In the genomic region with DNA sequence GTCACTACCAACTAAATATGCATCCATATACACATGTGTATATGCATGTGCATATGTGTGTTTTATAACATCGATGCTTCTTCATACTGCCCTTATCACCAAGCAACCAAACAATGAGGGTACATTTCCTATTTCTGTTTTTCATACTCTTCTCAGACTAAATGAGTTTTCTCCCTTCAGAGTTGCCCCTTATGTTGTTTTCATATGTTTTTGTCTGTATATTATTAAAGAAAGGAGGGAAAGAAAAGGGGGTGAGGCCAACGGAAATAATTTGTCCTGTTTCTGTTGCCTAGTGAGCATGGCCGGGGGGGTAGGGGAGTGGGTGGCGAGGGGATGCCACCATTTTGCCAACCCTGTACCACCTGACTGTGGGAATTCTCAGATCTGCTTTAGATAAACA, we compare ENCODE assay signal across 2 cellular contexts.
TF ChIP-seq lines count a peak whose summit lies in the region.

No MANE protein-coding gene starts in this region.

TF ChIP-seq in GM23338, 12 proteins besides CTCF, POLR2A, EP300 and RAD21 (continued from another document):
- TF ChIP-seq POLR2AphosphoS5 (IDR thresholded peaks at IDR 0.05; ENCODE audit: low read depth) (no peak), STAT1 (IDR thresholded peaks at IDR 0.05; ENCODE audit: unreplicated experiment) (no peak), ZNF331 (CRISPR knock-in tag; IDR thresholded peaks at IDR 0.05; ENCODE audit: low read depth) (no peak)
- TF ChIP-seq, protein P1, sequence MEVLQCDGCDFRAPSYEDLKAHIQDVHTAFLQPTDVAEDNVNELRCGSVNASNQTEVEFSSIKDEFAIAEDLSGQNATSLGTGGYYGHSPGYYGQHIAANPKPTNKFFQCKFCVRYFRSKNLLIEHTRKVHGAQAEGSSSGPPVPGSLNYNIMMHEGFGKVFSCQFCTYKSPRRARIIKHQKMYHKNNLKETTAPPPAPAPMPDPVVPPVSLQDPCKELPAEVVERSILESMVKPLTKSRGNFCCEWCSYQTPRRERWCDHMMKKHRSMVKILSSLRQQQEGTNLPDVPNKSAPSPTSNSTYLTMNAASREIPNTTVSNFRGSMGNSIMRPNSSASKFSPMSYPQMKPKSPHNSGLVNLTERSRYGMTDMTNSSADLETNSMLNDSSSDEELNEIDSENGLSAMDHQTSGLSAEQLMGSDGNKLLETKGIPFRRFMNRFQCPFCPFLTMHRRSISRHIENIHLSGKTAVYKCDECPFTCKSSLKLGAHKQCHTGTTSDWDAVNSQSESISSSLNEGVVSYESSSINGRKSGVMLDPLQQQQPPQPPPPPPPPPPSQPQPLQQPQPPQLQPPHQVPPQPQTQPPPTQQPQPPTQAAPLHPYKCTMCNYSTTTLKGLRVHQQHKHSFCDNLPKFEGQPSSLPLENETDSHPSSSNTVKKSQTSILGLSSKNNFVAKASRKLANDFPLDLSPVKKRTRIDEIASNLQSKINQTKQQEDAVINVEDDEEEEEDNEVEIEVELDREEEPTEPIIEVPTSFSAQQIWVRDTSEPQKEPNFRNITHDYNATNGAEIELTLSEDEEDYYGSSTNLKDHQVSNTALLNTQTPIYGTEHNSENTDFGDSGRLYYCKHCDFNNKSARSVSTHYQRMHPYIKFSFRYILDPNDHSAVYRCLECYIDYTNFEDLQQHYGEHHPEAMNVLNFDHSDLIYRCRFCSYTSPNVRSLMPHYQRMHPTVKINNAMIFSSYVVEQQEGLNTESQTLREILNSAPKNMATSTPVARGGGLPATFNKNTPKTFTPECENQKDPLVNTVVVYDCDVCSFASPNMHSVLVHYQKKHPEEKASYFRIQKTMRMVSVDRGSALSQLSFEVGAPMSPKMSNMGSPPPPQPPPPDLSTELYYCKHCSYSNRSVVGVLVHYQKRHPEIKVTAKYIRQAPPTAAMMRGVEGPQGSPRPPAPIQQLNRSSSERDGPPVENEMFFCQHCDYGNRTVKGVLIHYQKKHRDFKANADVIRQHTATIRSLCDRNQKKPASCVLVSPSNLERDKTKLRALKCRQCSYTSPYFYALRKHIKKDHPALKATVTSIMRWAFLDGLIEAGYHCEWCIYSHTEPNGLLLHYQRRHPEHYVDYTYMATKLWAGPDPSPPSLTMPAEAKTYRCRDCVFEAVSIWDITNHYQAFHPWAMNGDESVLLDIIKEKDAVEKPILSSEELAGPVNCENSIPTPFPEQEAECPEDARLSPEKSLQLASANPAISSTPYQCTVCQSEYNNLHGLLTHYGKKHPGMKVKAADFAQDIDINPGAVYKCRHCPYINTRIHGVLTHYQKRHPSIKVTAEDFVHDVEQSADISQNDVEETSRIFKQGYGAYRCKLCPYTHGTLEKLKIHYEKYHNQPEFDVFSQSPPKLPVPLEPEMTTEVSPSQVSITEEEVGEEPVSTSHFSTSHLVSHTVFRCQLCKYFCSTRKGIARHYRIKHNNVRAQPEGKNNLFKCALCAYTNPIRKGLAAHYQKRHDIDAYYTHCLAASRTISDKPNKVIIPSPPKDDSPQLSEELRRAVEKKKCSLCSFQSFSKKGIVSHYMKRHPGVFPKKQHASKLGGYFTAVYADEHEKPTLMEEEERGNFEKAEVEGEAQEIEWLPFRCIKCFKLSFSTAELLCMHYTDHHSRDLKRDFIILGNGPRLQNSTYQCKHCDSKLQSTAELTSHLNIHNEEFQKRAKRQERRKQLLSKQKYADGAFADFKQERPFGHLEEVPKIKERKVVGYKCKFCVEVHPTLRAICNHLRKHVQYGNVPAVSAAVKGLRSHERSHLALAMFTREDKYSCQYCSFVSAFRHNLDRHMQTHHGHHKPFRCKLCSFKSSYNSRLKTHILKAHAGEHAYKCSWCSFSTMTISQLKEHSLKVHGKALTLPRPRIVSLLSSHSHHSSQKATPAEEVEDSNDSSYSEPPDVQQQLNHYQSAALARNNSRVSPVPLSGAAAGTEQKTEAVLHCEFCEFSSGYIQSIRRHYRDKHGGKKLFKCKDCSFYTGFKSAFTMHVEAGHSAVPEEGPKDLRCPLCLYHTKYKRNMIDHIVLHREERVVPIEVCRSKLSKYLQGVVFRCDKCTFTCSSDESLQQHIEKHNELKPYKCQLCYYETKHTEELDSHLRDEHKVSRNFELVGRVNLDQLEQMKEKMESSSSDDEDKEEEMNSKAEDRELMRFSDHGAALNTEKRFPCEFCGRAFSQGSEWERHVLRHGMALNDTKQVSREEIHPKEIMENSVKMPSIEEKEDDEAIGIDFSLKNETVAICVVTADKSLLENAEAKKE (CRISPR knock-in tag; IDR thresholded peaks at IDR 0.05) = no peak
- TF ChIP-seq, protein P2, sequence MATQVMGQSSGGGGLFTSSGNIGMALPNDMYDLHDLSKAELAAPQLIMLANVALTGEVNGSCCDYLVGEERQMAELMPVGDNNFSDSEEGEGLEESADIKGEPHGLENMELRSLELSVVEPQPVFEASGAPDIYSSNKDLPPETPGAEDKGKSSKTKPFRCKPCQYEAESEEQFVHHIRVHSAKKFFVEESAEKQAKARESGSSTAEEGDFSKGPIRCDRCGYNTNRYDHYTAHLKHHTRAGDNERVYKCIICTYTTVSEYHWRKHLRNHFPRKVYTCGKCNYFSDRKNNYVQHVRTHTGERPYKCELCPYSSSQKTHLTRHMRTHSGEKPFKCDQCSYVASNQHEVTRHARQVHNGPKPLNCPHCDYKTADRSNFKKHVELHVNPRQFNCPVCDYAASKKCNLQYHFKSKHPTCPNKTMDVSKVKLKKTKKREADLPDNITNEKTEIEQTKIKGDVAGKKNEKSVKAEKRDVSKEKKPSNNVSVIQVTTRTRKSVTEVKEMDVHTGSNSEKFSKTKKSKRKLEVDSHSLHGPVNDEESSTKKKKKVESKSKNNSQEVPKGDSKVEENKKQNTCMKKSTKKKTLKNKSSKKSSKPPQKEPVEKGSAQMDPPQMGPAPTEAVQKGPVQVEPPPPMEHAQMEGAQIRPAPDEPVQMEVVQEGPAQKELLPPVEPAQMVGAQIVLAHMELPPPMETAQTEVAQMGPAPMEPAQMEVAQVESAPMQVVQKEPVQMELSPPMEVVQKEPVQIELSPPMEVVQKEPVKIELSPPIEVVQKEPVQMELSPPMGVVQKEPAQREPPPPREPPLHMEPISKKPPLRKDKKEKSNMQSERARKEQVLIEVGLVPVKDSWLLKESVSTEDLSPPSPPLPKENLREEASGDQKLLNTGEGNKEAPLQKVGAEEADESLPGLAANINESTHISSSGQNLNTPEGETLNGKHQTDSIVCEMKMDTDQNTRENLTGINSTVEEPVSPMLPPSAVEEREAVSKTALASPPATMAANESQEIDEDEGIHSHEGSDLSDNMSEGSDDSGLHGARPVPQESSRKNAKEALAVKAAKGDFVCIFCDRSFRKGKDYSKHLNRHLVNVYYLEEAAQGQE (IDR thresholded peaks at IDR 0.05; ENCODE audit: unreplicated experiment) = no peak
- TF ChIP-seq, protein P3, sequence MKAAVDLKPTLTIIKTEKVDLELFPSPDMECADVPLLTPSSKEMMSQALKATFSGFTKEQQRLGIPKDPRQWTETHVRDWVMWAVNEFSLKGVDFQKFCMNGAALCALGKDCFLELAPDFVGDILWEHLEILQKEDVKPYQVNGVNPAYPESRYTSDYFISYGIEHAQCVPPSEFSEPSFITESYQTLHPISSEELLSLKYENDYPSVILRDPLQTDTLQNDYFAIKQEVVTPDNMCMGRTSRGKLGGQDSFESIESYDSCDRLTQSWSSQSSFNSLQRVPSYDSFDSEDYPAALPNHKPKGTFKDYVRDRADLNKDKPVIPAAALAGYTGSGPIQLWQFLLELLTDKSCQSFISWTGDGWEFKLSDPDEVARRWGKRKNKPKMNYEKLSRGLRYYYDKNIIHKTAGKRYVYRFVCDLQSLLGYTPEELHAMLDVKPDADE (IDR thresholded peaks at IDR 0.05) = no peak
TF ChIP-seq in GM23338: peak in this region for 0.

TF ChIP-seq in endothelial cell of umbilical vein, 7 proteins besides CTCF, POLR2A, EP300 and RAD21 (continued from another document):
- TF ChIP-seq, protein P4, sequence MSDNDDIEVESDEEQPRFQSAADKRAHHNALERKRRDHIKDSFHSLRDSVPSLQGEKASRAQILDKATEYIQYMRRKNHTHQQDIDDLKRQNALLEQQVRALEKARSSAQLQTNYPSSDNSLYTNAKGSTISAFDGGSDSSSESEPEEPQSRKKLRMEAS (IDR thresholded peaks at IDR 0.05; ENCODE audit: insufficient read depth, insufficient read length) = no peak
- TF ChIP-seq GATA2 (IDR thresholded peaks at IDR 0.05; ENCODE audit: insufficient read depth, insufficient read length, low read depth, low read length) (no peak), JUN (IDR thresholded peaks at IDR 0.05; ENCODE audit: borderline replicate concordance, insufficient read depth, insufficient read length, low read depth) (no peak), EZH2 (IDR thresholded peaks at IDR 0.05; ENCODE audit: borderline replicate concordance, low read depth, low read length, severe bottlenecking) (no peak)
TF ChIP-seq in endothelial cell of umbilical vein: peak in this region for 0.
